In genomic region chr1:236395780-236396664, GRCh38 we compare ENCODE assay signal across 8 cellular contexts. TPM values are rescaled to one million over a fixed set of nuclear protein-coding genes. Genes with fewer than 3 reads are reported as not detected.
DNase-seq lines count a peak whose midpoint lies in the region; ATAC-seq and TF ChIP-seq lines count a peak whose summit lies in the region.

No MANE protein-coding gene starts in this region.

- WGBS in H9 (ENCODE audit: extremely low coverage, insufficient read length, low lambda C conversion rate), result no CpG with 5 or more reads among the region's 44 CpGs

- H3K18ac ChIP-seq in H9 (ENCODE audit: insufficient read length, low read depth, low read length), result no peak overlapping the region

- H3K79me2 ChIP-seq in H9 (ENCODE audit: insufficient read depth, low read length), result no peaks in the 10 kb centered on the region

- no peak overlapping the region for H4K8ac ChIP-seq in H9 (replicated peaks; ENCODE audit: insufficient read length, low read depth, low read length)

- peak overlapping the region; percentile 68 for H3K4me2 ChIP-seq in H9 (ENCODE audit: insufficient read depth, insufficient read length, low read length)

- H3K36me3 Mint-ChIP-seq in CD4-positive, alpha-beta T cell (ENCODE audit: low read depth), result peaks cover 4% of the 10 kb centered on the region
- peaks cover 0 to 2% (median 0%) of the 10 kb centered on the region in 3 experiments; a peak in 1 of 7 replicates for H3K36me3 Mint-ChIP-seq in H9 (ENCODE audit: insufficient read depth in 1 of 3, low read depth in 3 of 3)
- peaks cover 18% of the 10 kb centered on the region for H3K36me3 Mint-ChIP-seq in activated T-helper 1 cell treated with anti-CD3 and anti-CD28 coated beads, Interleukin-12 subunit alpha, Interleukin-12 subunit beta, Interleukin-2, Interleukin-4 antibody, amounts not matched to agents 30 ng/mL and 10 ng/mL and 1 ng/mL, durations not matched to agents 14 hours and 24 hours and 36 hours (ENCODE audit: low read depth)

- no peak for DNase-seq in CD4-positive, alpha-beta T cell
- DNase-seq in H9 (peak; percentile 45), NCI-H2196 treated with DMSO at 0.1 percent for 48 hours (lab: John Stamatoyannopoulos, UW; ENCODE audit: unreplicated experiment) (no peak), nucleus accumbens (lab: John Stamatoyannopoulos, UW) (no peak)
- no peak for DNase-seq in activated T-helper 1 cell treated with anti-CD3 and anti-CD28 coated beads, Interleukin-12 subunit alpha, Interleukin-12 subunit beta, Interleukin-2, Interleukin-4 antibody, amounts not matched to agents 30 ng/mL and 10 ng/mL and 1 ng/mL, durations not matched to agents 14 hours and 24 hours and 36 hours (ENCODE audit: low spot score)
- no peak for DNase-seq in stimulated activated naive CD8-positive, alpha-beta T cell treated with anti-CD3 and anti-CD28 coated beads, Interleukin-15, amount 100 ng/mL, for 72 hours

- no peak overlapping the region for H3K9ac ChIP-seq in H9 (ENCODE audit: extremely low read depth, insufficient read length, low read length)

- no peak overlapping the region for H2BK5ac ChIP-seq in H9 (ENCODE audit: insufficient read length, low read length)

- H4K5ac ChIP-seq in H9 (ENCODE audit: insufficient read length, low read depth, low read length), result no peak overlapping the region

- H3T11ph ChIP-seq in H9 (ENCODE audit: low read length), result no peak overlapping the region

- H3K27me3 ChIP-seq in CD4-positive, alpha-beta T cell (ENCODE audit: control insufficient read depth, insufficient read depth, low read length), result peaks cover 22% of the 10 kb centered on the region
- H3K27me3 ChIP-seq in H9 (ENCODE audit: insufficient read depth, low read length), result no peaks in the 10 kb centered on the region; the same call in 1 of the 2 replicates

- peak overlapping the region; percentile 28 for H3K27ac Mint-ChIP-seq in CD4-positive, alpha-beta T cell
- H3K27ac Mint-ChIP-seq in H9, result no peak overlapping the region
- peak overlapping the region; percentile 95 for H3K27ac Mint-ChIP-seq in activated T-helper 1 cell treated with anti-CD3 and anti-CD28 coated beads, Interleukin-12 subunit alpha, Interleukin-12 subunit beta, Interleukin-2, Interleukin-4 antibody, amounts not matched to agents 30 ng/mL and 10 ng/mL and 1 ng/mL, durations not matched to agents 14 hours and 24 hours and 36 hours
- H3K27ac Mint-ChIP-seq in stimulated activated naive CD8-positive, alpha-beta T cell treated with anti-CD3 and anti-CD28 coated beads, Interleukin-15, amount 100 ng/mL, for 72 hours, result peak overlapping the region in 1 of 2 donors; percentile 94

- no peak overlapping the region for H2BK120ac ChIP-seq in H9 (ENCODE audit: low read depth, low read length, poor library complexity, severe bottlenecking)

- peaks cover 7% of the 10 kb centered on the region; the same call in 1 of the 2 replicates for H3K4me1 ChIP-seq in H9 (ENCODE audit: insufficient read depth, low read length)

- intact Hi-C loops in CD4-positive, alpha-beta T cell (cut with DNase I, micrococcal nuclease), result no loop called here
- intact Hi-C loops in activated T-helper 1 cell treated with anti-CD3 and anti-CD28 coated beads, Interleukin-12 subunit alpha, Interleukin-12 subunit beta, Interleukin-2, Interleukin-4 antibody, amounts not matched to agents 30 ng/mL and 10 ng/mL and 1 ng/mL, durations not matched to agents 14 hours and 24 hours and 36 hours (cut with micrococcal nuclease), result loop anchor here (1.0 to 10.0 kb wide), 8 partner anchors 20 to 751 kb away; partner anchors contain the start of genes GNG4 and HEATR1

- H3K4ac ChIP-seq in H9 (ENCODE audit: low read depth, low read length), result no peak overlapping the region

- peaks cover 40% of the 10 kb centered on the region for H3K4me1 Mint-ChIP-seq in CD4-positive, alpha-beta T cell (ENCODE audit: low read depth)
- H3K4me1 Mint-ChIP-seq in H9, result peaks cover 26 to 33% of the 10 kb centered on the region in 2 experiments
- peaks cover 47% of the 10 kb centered on the region for H3K4me1 Mint-ChIP-seq in activated T-helper 1 cell treated with anti-CD3 and anti-CD28 coated beads, Interleukin-12 subunit alpha, Interleukin-12 subunit beta, Interleukin-2, Interleukin-4 antibody, amounts not matched to agents 30 ng/mL and 10 ng/mL and 1 ng/mL, durations not matched to agents 14 hours and 24 hours and 36 hours (ENCODE audit: low read depth)
- peaks cover 28% of the 10 kb centered on the region for H3K4me1 Mint-ChIP-seq in stimulated activated naive CD8-positive, alpha-beta T cell treated with anti-CD3 and anti-CD28 coated beads, Interleukin-15, amount 100 ng/mL, for 72 hours

- H3K23ac ChIP-seq in H9 (ENCODE audit: insufficient read length, low read depth, low read length), result no peak overlapping the region

- TF ChIP-seq CTCF in CD4-positive, alpha-beta T cell (IDR thresholded peaks at IDR 0.05), result no peak
- TF ChIP-seq CTCF in H9 (conservative IDR thresholded peaks at IDR 0.05), result no peak

- H4K20me1 ChIP-seq in H9 (ENCODE audit: control insufficient read depth, insufficient read depth, insufficient read length), result no peaks in the 10 kb centered on the region

- peak overlapping the region; percentile 95 for H3K4me3 Mint-ChIP-seq in CD4-positive, alpha-beta T cell
- H3K4me3 Mint-ChIP-seq in H9, result peak overlapping the region; percentile 77 to 95
- H3K4me3 Mint-ChIP-seq in activated T-helper 1 cell treated with anti-CD3 and anti-CD28 coated beads, Interleukin-12 subunit alpha, Interleukin-12 subunit beta, Interleukin-2, Interleukin-4 antibody, amounts not matched to agents 30 ng/mL and 10 ng/mL and 1 ng/mL, durations not matched to agents 14 hours and 24 hours and 36 hours, result peak overlapping the region; percentile 97
- H3K4me3 Mint-ChIP-seq in stimulated activated naive CD8-positive, alpha-beta T cell treated with anti-CD3 and anti-CD28 coated beads, Interleukin-15, amount 100 ng/mL, for 72 hours, result peak overlapping the region; percentile 88 to 99

- no peak overlapping the region for H2BK20ac ChIP-seq in H9 (ENCODE audit: low read depth, low read length, poor library complexity, severe bottlenecking)

- no peak overlapping the region for H4K91ac ChIP-seq in H9 (ENCODE audit: insufficient read length, low read depth, low read length)

- peak overlapping the region; percentile 88; the same call in 1 of the 2 replicates for H3K14ac ChIP-seq in H9 (ENCODE audit: insufficient read depth, low read length)

- no peak overlapping the region for H2BK15ac ChIP-seq in H9 (ENCODE audit: low read depth, low read length)

- H2BK12ac ChIP-seq in H9 (ENCODE audit: insufficient read length, low read depth, low read length), result no peak overlapping the region

- peaks cover 10% of the 10 kb centered on the region for H3K23me2 ChIP-seq in H9 (ENCODE audit: insufficient read length, low read depth, low read length, poor library complexity, severe bottlenecking)

- CTCF ChIA-PET in CD4-positive, alpha-beta T cell (lab: Charles Lee), result interaction anchor here (0.9 to 1.1 kb wide), 2 partner anchors 16 to 18 kb away, joined by 3 read pairs; no protein-coding TSS in a partner anchor

- peak overlapping the region; percentile 77 for H3K4me3 ChIP-seq in iPS-18c (ENCODE audit: insufficient read depth, low read depth, low read length)

- POLR2A ChIA-PET in CD4-positive, alpha-beta T cell (lab: Charles Lee), result interaction anchor here (0.6 to 2.7 kb wide), 2 partner anchors 19 to 119 kb away, joined by 3 to 25 read pairs; no protein-coding TSS in a partner anchor

- peaks cover 2% of the 10 kb centered on the region for H3K79me1 ChIP-seq in H9 (ENCODE audit: insufficient read depth, low read depth, low read length, poor library complexity, severe bottlenecking)

- no peak for ATAC-seq in CD4-positive, alpha-beta T cell (ENCODE audit: poor library complexity)
- peak; percentile 54 for ATAC-seq in stimulated activated naive CD8-positive, alpha-beta T cell treated with anti-CD3 and anti-CD28 coated beads, Interleukin-15, amount 100 ng/mL, for 72 hours
- no peak for ATAC-seq in HG03457 (IDR thresholded peaks at IDR 0.05; ENCODE audit: unreplicated experiment)

- no peak overlapping the region for H3K56ac ChIP-seq in H9 (ENCODE audit: insufficient read length, low read depth, low read length)

- H3K9me3 ChIP-seq in CD4-positive, alpha-beta T cell (ENCODE audit: control insufficient read depth, low read length), result no peaks in the 10 kb centered on the region
- no peaks in the 10 kb centered on the region for H3K9me3 ChIP-seq in H9 (ENCODE audit: control insufficient read depth, low read depth, low read length)
- peaks cover 2% of the 10 kb centered on the region for H3K9me3 ChIP-seq in iPS-18c (ENCODE audit: control insufficient read depth, insufficient read depth, low read length)

- no peak overlapping the region for H3K27ac ChIP-seq in CD4-positive, alpha-beta T cell (ENCODE audit: low read depth, low read length)
- H3K27ac ChIP-seq in H9 (ENCODE audit: insufficient read length, low read depth, low read length), result no peak overlapping the region

- H2AK5ac ChIP-seq in H9 (ENCODE audit: insufficient read length, low read length), result no peak overlapping the region

- no peak overlapping the region for H2AFZ ChIP-seq in H9 (ENCODE audit: low read length)

- peaks cover 72% of the 10 kb centered on the region for H3K27me3 Mint-ChIP-seq in CD4-positive, alpha-beta T cell
- H3K27me3 Mint-ChIP-seq in H9 (ENCODE audit: low read depth), result peaks cover 50% of the 10 kb centered on the region
- peaks cover 17% of the 10 kb centered on the region for H3K27me3 Mint-ChIP-seq in activated T-helper 1 cell treated with anti-CD3 and anti-CD28 coated beads, Interleukin-12 subunit alpha, Interleukin-12 subunit beta, Interleukin-2, Interleukin-4 antibody, amounts not matched to agents 30 ng/mL and 10 ng/mL and 1 ng/mL, durations not matched to agents 14 hours and 24 hours and 36 hours (ENCODE audit: insufficient read depth)
- H3K27me3 Mint-ChIP-seq in stimulated activated naive CD8-positive, alpha-beta T cell treated with anti-CD3 and anti-CD28 coated beads, Interleukin-15, amount 100 ng/mL, for 72 hours, result peaks cover 82% of the 10 kb centered on the region

- H3K9me3 Mint-ChIP-seq in CD4-positive, alpha-beta T cell, result no peaks in the 10 kb centered on the region
- no peaks in the 10 kb centered on the region; a peak in 1 of 5 replicates for H3K9me3 Mint-ChIP-seq in H9
- no peaks in the 10 kb centered on the region for H3K9me3 Mint-ChIP-seq in activated T-helper 1 cell treated with anti-CD3 and anti-CD28 coated beads, Interleukin-12 subunit alpha, Interleukin-12 subunit beta, Interleukin-2, Interleukin-4 antibody, amounts not matched to agents 30 ng/mL and 10 ng/mL and 1 ng/mL, durations not matched to agents 14 hours and 24 hours and 36 hours
- H3K9me3 Mint-ChIP-seq in stimulated activated naive CD8-positive, alpha-beta T cell treated with anti-CD3 and anti-CD28 coated beads, Interleukin-15, amount 100 ng/mL, for 72 hours, result no peaks in the 10 kb centered on the region

RNA-seq across cellular contexts. Expression of gene EDARADD, which starts 1.9 kb away (rescaled TPM):
- total RNA-seq in CD4-positive, alpha-beta T cell, result 1 to 10 TPM; 1.5 to 1.7 TPM
- 3.8 and 4.5 TPM in 2 replicates for total RNA-seq in H9 (2021)
- 56.8 and 57.8 TPM in 2 replicates for total RNA-seq in activated T-helper 1 cell treated with anti-CD3 and anti-CD28 coated beads, Interleukin-12 subunit alpha, Interleukin-12 subunit beta, Interleukin-2, Interleukin-4 antibody, amounts not matched to agents 30 ng/mL and 10 ng/mL and 1 ng/mL, durations not matched to agents 14 hours and 24 hours and 36 hours

Comparison
In these comparisons a context has a peak if more than half of its experiments do, and no peak if none do; other contexts are left out.
1. H3K27ac Mint-ChIP-seq: peak in CD4-positive, alpha-beta T cell (single experiment) and activated T-helper 1 cell treated with anti-CD3 and anti-CD28 coated beads, Interleukin-12 subunit alpha, Interleukin-12 subunit beta, Interleukin-2, Interleukin-4 antibody, amounts not matched to agents 30 ng/mL and 10 ng/mL and 1 ng/mL, durations not matched to agents 14 hours and 24 hours and 36 hours (single experiment); none in H9 (0 of 3).
2. RNA of gene EDARADD, which starts 1.9 kb away (total RNA-seq): 56.8 to 57.8 TPM in activated T-helper 1 cell treated with anti-CD3 and anti-CD28 coated beads, Interleukin-12 subunit alpha, Interleukin-12 subunit beta, Interleukin-2, Interleukin-4 antibody, amounts not matched to agents 30 ng/mL and 10 ng/mL and 1 ng/mL, durations not matched to agents 14 hours and 24 hours and 36 hours; 3.8 to 4.5 TPM in H9 and 1.5 to 1.7 TPM in CD4-positive, alpha-beta T cell; every median in the first group is over 10 times any median in the second.
3. Peak in every context shown above with its lines, with median percentiles within 50 percentile points of each other: H3K4me3 Mint-ChIP-seq.